In the genomic region with DNA sequence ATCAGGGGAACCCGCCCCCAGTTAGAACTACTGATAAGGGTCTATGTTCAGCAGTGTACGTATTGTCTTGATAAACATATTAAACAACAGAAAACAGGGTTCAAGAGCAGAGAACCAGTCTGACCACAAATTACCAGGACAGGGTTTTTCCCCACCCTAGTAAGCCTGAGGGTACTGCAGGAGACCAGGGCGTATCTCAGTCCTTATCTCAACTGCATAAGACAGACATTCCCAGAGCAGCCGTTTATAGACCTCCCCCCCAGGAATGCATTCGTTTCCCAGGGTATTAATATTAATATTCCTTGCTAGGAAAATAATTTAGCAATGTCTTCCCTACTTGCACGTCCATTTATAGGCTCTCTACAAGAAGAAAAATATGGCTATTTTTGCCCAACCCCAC, we compare ENCODE assay signal across 4 cellular contexts. TPM values are rescaled to one million over a fixed set of nuclear protein-coding genes. Genes with fewer than 3 reads are reported as not detected.
"Had no signal": no experiment of that assay in that cellular context is flagged by ENCODE, and none has a peak within 500 bp of the region (broad histone marks: within the 10 kb centered on the region; RNA-seq: fewer than 3 reads in every experiment).

No MANE protein-coding gene starts in this region.

RNA-seq across cellular contexts. Expression of a gene that starts 40.0 kb away (rescaled TPM):
- total RNA-seq: HepG2, HT-29, HT1080, IMR-90 had no signal
- polyA plus RNA-seq: HepG2, IMR-90 had no signal
